1 cellular context compared by ENCODE assay signal in the genomic region with DNA sequence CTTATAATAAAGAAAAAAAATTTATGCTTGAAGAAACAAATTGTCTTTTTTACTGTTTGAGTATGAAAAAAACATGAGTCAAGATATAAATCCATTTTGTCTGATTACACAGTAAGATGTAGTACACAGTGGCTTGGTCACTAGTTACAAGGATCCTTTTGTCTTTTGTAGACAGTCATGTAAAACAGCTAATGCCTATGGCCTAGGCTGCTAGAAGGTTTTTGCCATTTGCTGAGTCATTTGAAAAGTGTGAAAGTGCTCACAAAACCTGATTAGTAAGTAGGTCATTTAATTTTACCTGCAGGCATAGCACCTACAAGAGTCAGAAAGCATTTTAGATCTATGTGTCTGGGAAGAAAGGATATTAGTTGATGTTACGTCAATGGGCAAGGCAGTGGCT.
TF ChIP-seq lines count a peak whose summit lies in the region.

No MANE protein-coding gene starts in this region.

TF ChIP-seq in IMR-90, 13 proteins besides CTCF, POLR2A, EP300 and RAD21 (continued from another document):
- no peak for TF ChIP-seq MAZ (IDR thresholded peaks at IDR 0.05; ENCODE audit: borderline replicate concordance, low read depth, low read length)
